ENCODE assay signal across 20 cellular contexts in the genomic region with DNA sequence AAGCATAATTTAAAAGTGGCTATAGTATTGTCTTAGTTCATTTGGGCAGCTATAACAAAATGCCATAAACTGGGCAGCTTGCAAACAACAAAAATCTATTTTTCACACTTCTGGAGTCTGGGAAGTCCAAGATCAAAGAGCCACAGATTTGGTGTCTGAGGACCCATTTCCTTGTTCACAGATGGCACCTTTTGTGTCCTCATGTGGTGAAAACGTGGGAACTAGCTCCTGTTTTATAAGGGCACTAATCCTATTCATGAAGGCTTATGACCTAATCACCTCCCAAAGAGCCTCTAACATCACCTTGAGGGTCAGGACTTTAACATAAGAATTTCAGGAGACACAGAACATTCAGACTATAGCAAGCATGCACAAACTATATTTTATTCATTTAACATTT.
DNase-seq lines count a peak whose midpoint lies in the region; TF ChIP-seq lines count a peak whose summit lies in the region.
"Had no signal": no experiment of that assay in that cellular context is flagged by ENCODE, and none has a peak within 500 bp of the region (broad histone marks: within the 10 kb centered on the region; RNA-seq: fewer than 3 reads in every experiment).

No MANE protein-coding gene starts in this region.

- H3K27me3 Mint-ChIP-seq in endodermal cell (ENCODE audit: insufficient read depth) = no peaks in the 10 kb centered on the region
- H3K27me3 Mint-ChIP-seq in activated CD4-positive, alpha-beta memory T cell treated with anti-CD3 and anti-CD28 coated beads, Interleukin-2, amount 10 ng/mL, durations not matched to agents 7 days and 5 days = no peaks in the 10 kb centered on the region
- H3K27me3 Mint-ChIP-seq: CD4-positive, alpha-beta T cell had no signal

- H3K4me1 ChIP-seq in endodermal cell (ENCODE audit: control insufficient read depth, insufficient read depth, low read length) = no peaks in the 10 kb centered on the region
- H3K4me1 ChIP-seq: BLaER1 had no signal

- DNase-seq in NCI-H82 (lab: John Stamatoyannopoulos, UW) = peak; percentile 74
- no peak for DNase-seq in NCI-H82 treated with DMSO at 0.1 percent for 48 hours (lab: John Stamatoyannopoulos, UW; ENCODE audit: unreplicated experiment)
- DNase-seq in NCI-H1105 treated with DMSO at 0.1 percent for 48 hours (lab: John Stamatoyannopoulos, UW) = peak; percentile 94
- peak; percentile 45 for DNase-seq in NCI-H2196 treated with DMSO at 0.1 percent for 48 hours (lab: John Stamatoyannopoulos, UW; ENCODE audit: unreplicated experiment)
- DNase-seq in endodermal cell = no peak
- no peak for DNase-seq in T-helper 1 cell
- no peak for DNase-seq in activated CD4-positive, alpha-beta memory T cell treated with anti-CD3 and anti-CD28 coated beads, Interleukin-2, amount 10 ng/mL, durations not matched to agents 7 days and 5 days
- DNase-seq in NCI-H510A (lab: John Stamatoyannopoulos, UW) = no peak
- DNase-seq: ACHN; CD4-positive, alpha-beta T cell; COR-L47; EL; GF-D8; KG1; NCI-H345; NCI-H774; Right ventricle myocardium superior; SK-N-SH had no signal

- POLR2A ChIA-PET in activated CD4-positive, alpha-beta memory T cell treated with anti-CD3 and anti-CD28 coated beads, Interleukin-2, amount 10 ng/mL, durations not matched to agents 7 days and 5 days (lab: Charles Lee) = no interaction called here

- H3K4me3 ChIP-seq in endodermal cell (ENCODE audit: low read length) = no peak overlapping the region
- H3K4me3 ChIP-seq: BLaER1 had no signal

- H3K4me1 Mint-ChIP-seq in endodermal cell = peaks cover 10% of the 10 kb centered on the region
- no peaks in the 10 kb centered on the region for H3K4me1 Mint-ChIP-seq in activated CD4-positive, alpha-beta memory T cell treated with anti-CD3 and anti-CD28 coated beads, Interleukin-2, amount 10 ng/mL, durations not matched to agents 7 days and 5 days

- TF ChIP-seq CTCF in endodermal cell (conservative IDR thresholded peaks at IDR 0.05) = no peak

- H3K9ac ChIP-seq in endodermal cell (ENCODE audit: extremely low read depth, low read length, poor library complexity, severe bottlenecking) = no peak overlapping the region
- H3K9ac ChIP-seq: BLaER1, SK-N-SH had no signal

- H3K9me3 Mint-ChIP-seq in endodermal cell = peaks cover 35% of the 10 kb centered on the region
- no peaks in the 10 kb centered on the region for H3K9me3 Mint-ChIP-seq in activated CD4-positive, alpha-beta memory T cell treated with anti-CD3 and anti-CD28 coated beads, Interleukin-2, amount 10 ng/mL, durations not matched to agents 7 days and 5 days

- no peak overlapping the region for H3K27ac ChIP-seq in endodermal cell (ENCODE audit: low read depth, low read length)
- H3K27ac ChIP-seq: BLaER1 had no signal

- no peak overlapping the region for H3K4me3 Mint-ChIP-seq in endodermal cell
- no peak overlapping the region for H3K4me3 Mint-ChIP-seq in activated CD4-positive, alpha-beta memory T cell treated with anti-CD3 and anti-CD28 coated beads, Interleukin-2, amount 10 ng/mL, durations not matched to agents 7 days and 5 days
- H3K4me3 Mint-ChIP-seq: CD4-positive, alpha-beta T cell; T-helper 2 cell treated with Interferon-gamma antibody and Interleukin-4, amounts not matched to agents 5 μg/mL and 100 μg/mL, for 36 hours had no signal

- peak overlapping the region; percentile 73 for H3K27ac Mint-ChIP-seq in endodermal cell
- H3K27ac Mint-ChIP-seq in activated CD4-positive, alpha-beta memory T cell treated with anti-CD3 and anti-CD28 coated beads, Interleukin-2, amount 10 ng/mL, durations not matched to agents 7 days and 5 days = no peak overlapping the region
- H3K27ac Mint-ChIP-seq: CD4-positive, alpha-beta T cell; T-helper 2 cell treated with Interferon-gamma antibody and Interleukin-4, amounts not matched to agents 5 μg/mL and 100 μg/mL, for 36 hours had no signal

- WGBS in endodermal cell (ENCODE audit: insufficient coverage in 1 of 2, insufficient read length in 1 of 2), 2 experiments = 33 to 55% methylated on average over 1 of the region's 1 CpG

- no peaks in the 10 kb centered on the region for H3K27me3 ChIP-seq in endodermal cell (ENCODE audit: control insufficient read depth, insufficient read depth, low read length, poor library complexity, severe bottlenecking)
- H3K27me3 ChIP-seq: BLaER1 had no signal

- no peaks in the 10 kb centered on the region for H3K36me3 ChIP-seq in endodermal cell (ENCODE audit: control insufficient read depth, insufficient read depth, low read length)
- H3K36me3 ChIP-seq: BLaER1 had no signal

- H3K9me3 ChIP-seq in endodermal cell (ENCODE audit: control insufficient read depth, low read length) = peaks cover 49% of the 10 kb centered on the region
- H3K9me3 ChIP-seq: SK-N-SH had no signal

- H3K36me3 Mint-ChIP-seq in endodermal cell (ENCODE audit: low read depth) = peaks cover 18% of the 10 kb centered on the region
- no peaks in the 10 kb centered on the region for H3K36me3 Mint-ChIP-seq in activated CD4-positive, alpha-beta memory T cell treated with anti-CD3 and anti-CD28 coated beads, Interleukin-2, amount 10 ng/mL, durations not matched to agents 7 days and 5 days (ENCODE audit: low read depth)

- CTCF ChIA-PET in activated CD4-positive, alpha-beta memory T cell treated with anti-CD3 and anti-CD28 coated beads, Interleukin-2, amount 10 ng/mL, durations not matched to agents 7 days and 5 days (lab: Charles Lee) = no interaction called here

Comparison
In these comparisons a context has a peak if more than half of its experiments do, and no peak if none do; other contexts are left out.
1. DNase-seq: peak in NCI-H82 (single experiment), NCI-H1105 treated with DMSO at 0.1 percent for 48 hours (single experiment) and NCI-H2196 treated with DMSO at 0.1 percent for 48 hours (single experiment); none in NCI-H82 treated with DMSO at 0.1 percent for 48 hours (single experiment), endodermal cell (single experiment), T-helper 1 cell (0 of 5), activated CD4-positive, alpha-beta memory T cell treated with anti-CD3 and anti-CD28 coated beads, Interleukin-2, amount 10 ng/mL, durations not matched to agents 7 days and 5 days (single experiment) and NCI-H510A (single experiment).